In genomic region chrX:130330146-130330545, GRCh38 we compare ENCODE assay signal across 19 cellular contexts. TPM values are rescaled to one million over a fixed set of nuclear protein-coding genes. Genes with fewer than 3 reads are reported as not detected.
DNase-seq lines count a peak whose midpoint lies in the region; ATAC-seq and TF ChIP-seq lines count a peak whose summit lies in the region.
"Had no signal": no experiment of that assay in that cellular context is flagged by ENCODE, and none has a peak within 500 bp of the region (broad histone marks: within the 10 kb centered on the region; RNA-seq: fewer than 3 reads in every experiment).

No MANE protein-coding gene starts in this region.

- H3K4me2 ChIP-seq in mammary epithelial cell (ENCODE audit: insufficient read depth, low read depth, low read length), result no peak overlapping the region
- H3K4me2 ChIP-seq: BLaER1 treated with 17β-estradiol and CSF1 and Interleukin-3, amounts not matched to agents 10 nM and 100 nM had no signal

- H4K20me1 ChIP-seq in mammary epithelial cell (ENCODE audit: insufficient read depth, low read length), result no peaks in the 10 kb centered on the region

- ATAC-seq in effector memory CD8-positive, alpha-beta T cell (replicated peaks), result no peak
- ATAC-seq: Right ventricle myocardium inferior had no signal

- no peak overlapping the region for H2AFZ ChIP-seq in mammary epithelial cell (ENCODE audit: low read depth, low read length)
- H2AFZ ChIP-seq: GM23248 had no signal

- no peaks in the 10 kb centered on the region for H3K4me1 ChIP-seq in mammary epithelial cell (ENCODE audit: insufficient read depth, low read length)
- H3K4me1 ChIP-seq: BLaER1 treated with 17β-estradiol and CSF1 and Interleukin-3, amounts not matched to agents 10 nM and 100 nM; Caco-2; Peyer's patch had no signal

- intact Hi-C loops in mammary epithelial cell (cut with micrococcal nuclease), result loop anchor here (1.0 to 10.0 kb wide), 3 partner anchors 61 to 587 kb away; partner anchors contain the start of gene ZNF280C

- WGBS in mammary epithelial cell (ENCODE audit: low coverage, missing lambda C conversion rate), result 36% methylated on average over 3 of the region's 3 CpGs

- H3K36me3 ChIP-seq in mammary epithelial cell (ENCODE audit: insufficient read depth, low read length), result no peaks in the 10 kb centered on the region
- H3K36me3 ChIP-seq: BLaER1 treated with 17β-estradiol and CSF1 and Interleukin-3, amounts not matched to agents 10 nM and 100 nM; Peyer's patch had no signal

- no peaks in the 10 kb centered on the region for H3K79me2 ChIP-seq in mammary epithelial cell (ENCODE audit: insufficient read depth, low read length)

- H3K27ac Mint-ChIP-seq in effector memory CD8-positive, alpha-beta T cell, result no peak overlapping the region
- H3K27ac Mint-ChIP-seq: CD4-positive, alpha-beta memory T cell; H9 had no signal

- dilution Hi-C loops in mammary epithelial cell (cut with HindIII; ENCODE audit: low sequenced_read_pairs), result no loop called here

- no TSS peak for BruUV-seq in mammary epithelial cell (replicated peaks; lab: Mats Ljungman, UMichigan)

- peaks cover 14 to 29% of the 10 kb centered on the region in 2 donors for H3K27me3 Mint-ChIP-seq in effector memory CD8-positive, alpha-beta T cell

- DNase-seq in DMS53 (lab: John Stamatoyannopoulos, UW) (peak; percentile 34), DMS53 treated with DMSO at 0.1 percent for 48 hours (lab: John Stamatoyannopoulos, UW; ENCODE audit: unreplicated experiment) (no peak), LNCaP clone FGC (ENCODE audit: low read depth) (peak; percentile 56), mammary epithelial cell (peak; percentile 72), left kidney (ENCODE audit: low read depth, low spot score) (peak; percentile 1), NCI-H2227 (lab: John Stamatoyannopoulos, UW; ENCODE audit: unreplicated experiment) (no peak), cerebellar nuclear complex (lab: John Stamatoyannopoulos, UW) (no peak)
- DNase-seq in effector memory CD8-positive, alpha-beta T cell, result no peak

- H3K4me3 Mint-ChIP-seq in effector memory CD8-positive, alpha-beta T cell, result no peak overlapping the region
- H3K4me3 Mint-ChIP-seq: CD4-positive, alpha-beta memory T cell had no signal

- no peaks in the 10 kb centered on the region for H3K9me3 Mint-ChIP-seq in effector memory CD8-positive, alpha-beta T cell
- H3K9me3 Mint-ChIP-seq: CD4-positive, alpha-beta memory T cell had no signal

- H3K4me3 ChIP-seq in LNCaP clone FGC (ENCODE audit: low read depth, low read length), result no peak overlapping the region
- no peak overlapping the region for H3K4me3 ChIP-seq in mammary epithelial cell (replicated peaks in 1 of 3; ENCODE audit: insufficient read depth in 1 of 3, low read depth in 2 of 3, low read length in 3 of 3)
- H3K4me3 ChIP-seq: BLaER1 treated with 17β-estradiol and CSF1 and Interleukin-3, amounts not matched to agents 10 nM and 100 nM; GM23248; Peyer's patch had no signal

- H3K4me1 Mint-ChIP-seq in effector memory CD8-positive, alpha-beta T cell (ENCODE audit: low read depth in 2 of 2), result no peaks in the 10 kb centered on the region

- TF ChIP-seq CTCF in LNCaP clone FGC (IDR thresholded peaks at IDR 0.05; ENCODE audit: control insufficient read depth, extremely low read depth, insufficient read depth), result no peak
- TF ChIP-seq CTCF in mammary epithelial cell (conservative IDR thresholded peaks at IDR 0.05 in 1 of 2, IDR thresholded peaks at IDR 0.05 in 1 of 2; ENCODE audit: extremely low read depth in 1 of 2, insufficient read depth in 1 of 2, low read depth in 1 of 2, low read length in 2 of 2), result no peak

- peaks cover 3% of the 10 kb centered on the region for H3K36me3 Mint-ChIP-seq in effector memory CD8-positive, alpha-beta T cell (ENCODE audit: insufficient read depth)
- H3K36me3 Mint-ChIP-seq: CD4-positive, alpha-beta memory T cell had no signal

- in situ Hi-C loops in mammary epithelial cell (cut with MboI; ENCODE audit: low sequenced_read_pairs in 2 of 2), result no loop called here

- H3K9me3 ChIP-seq in mammary epithelial cell (replicated peaks; ENCODE audit: insufficient read depth, low read length), result no peaks in the 10 kb centered on the region
- H3K9me3 ChIP-seq: BLaER1 treated with 17β-estradiol and CSF1 and Interleukin-3, amounts not matched to agents 10 nM and 100 nM; Caco-2; Peyer's patch had no signal

- no peak overlapping the region for H3K27ac ChIP-seq in mammary epithelial cell (ENCODE audit: insufficient read depth, low read depth, low read length)
- H3K27ac ChIP-seq: 22Rv1; BLaER1 treated with 17β-estradiol and CSF1 and Interleukin-3, amounts not matched to agents 10 nM and 100 nM; GM23248; HL-60; Peyer's patch had no signal

- no peaks in the 10 kb centered on the region for H3K27me3 ChIP-seq in mammary epithelial cell (ENCODE audit: insufficient read depth, low read length)
- H3K27me3 ChIP-seq: Peyer's patch had no signal

- H3K9ac ChIP-seq in mammary epithelial cell (ENCODE audit: insufficient read depth, low read length), result no peak overlapping the region
- H3K9ac ChIP-seq: BLaER1 treated with 17β-estradiol and CSF1 and Interleukin-3, amounts not matched to agents 10 nM and 100 nM; GM23248 had no signal

- CTCF ChIA-PET in mammary epithelial cell (lab: Charles Lee; ENCODE audit: low non-redundant PET), result interaction anchor here (1.1 kb wide), 1 partner anchor 587 kb away, joined by 7 read pairs; no protein-coding TSS in a partner anchor

RNA-seq across cellular contexts. Expression of gene SLC25A14, which starts 9.6 kb away (rescaled TPM):
- total RNA-seq in mammary epithelial cell, result 10 to 100 TPM in 1 of 2 donors, 1 to 10 TPM in 1; 8.8 to 12.4 TPM
- polyA plus RNA-seq in mammary epithelial cell, result 6.6 TPM
- 3.9 TPM for polyA minus RNA-seq in mammary epithelial cell

RNA-seq across cellular contexts. Expression of gene GPR119, which starts 55.3 kb away (rescaled TPM):
- not detected for total RNA-seq in mammary epithelial cell
- polyA plus RNA-seq in mammary epithelial cell, result not detected
- not detected for polyA minus RNA-seq in mammary epithelial cell
- total RNA-seq: CD4-positive, alpha-beta memory T cell; G401; GM23248; H9; HT1080; Peyer's patch; Right ventricle myocardium inferior had no signal
- polyA plus RNA-seq: CD4-positive, alpha-beta memory T cell; GM23248 had no signal

Comparison
In these comparisons a context has a peak if more than half of its experiments do, and no peak if none do; other contexts are left out.
1. DNase-seq: peak in DMS53 (single experiment), LNCaP clone FGC (single experiment), mammary epithelial cell (single experiment) and left kidney (single experiment); none in DMS53 treated with DMSO at 0.1 percent for 48 hours (single experiment), NCI-H2227 (single experiment), effector memory CD8-positive, alpha-beta T cell (0 of 3) and cerebellar nuclear complex (0 of 2).